In genomic region chr9:88852794-88853193, GRCh38 we compare ENCODE assay signal across 13 cellular contexts.
DNase-seq lines count a peak whose midpoint lies in the region; ATAC-seq, FAIRE-seq and TF ChIP-seq lines count a peak whose summit lies in the region.
"Had no signal": no experiment of that assay in that cellular context is flagged by ENCODE, and none has a peak within 500 bp of the region (broad histone marks: within the 10 kb centered on the region; RNA-seq: fewer than 3 reads in every experiment).

No MANE protein-coding gene starts in this region.

- no peak for FAIRE-seq in HepG2 (lab: Jason Lieb, UNC)

- TF ChIP-seq CTCF in AG10803 (conservative IDR thresholded peaks at IDR 0.05; ENCODE audit: low read length) (no peak), choroid plexus epithelial cell (conservative IDR thresholded peaks at IDR 0.05; ENCODE audit: low read depth, low read length) (no peak), HepG2 (CRISPR knock-in tag; IDR thresholded peaks at IDR 0.05) (no peak)

- no peaks in the 10 kb centered on the region for H3K36me3 ChIP-seq in HepG2 (replicated peaks in 1 of 2; ENCODE audit: control insufficient read depth in 1 of 2, insufficient read depth in 2 of 2, low read length in 2 of 2)

- H3K27ac Mint-ChIP-seq in activated T-cell treated with anti-CD3 and anti-CD28 coated beads, Interleukin-2, amount 50 U/mL, for 72 hours: no peak overlapping the region
- H3K27ac Mint-ChIP-seq: endodermal cell, natural killer cell had no signal

- H3K79me2 ChIP-seq in HepG2 (ENCODE audit: insufficient read depth, low read length): no peaks in the 10 kb centered on the region

- H3K27ac ChIP-seq in HepG2 (ENCODE audit: extremely low read length, insufficient read depth, low read length): no peak overlapping the region

- peaks cover 58% of the 10 kb centered on the region for H3K27me3 Mint-ChIP-seq in activated T-cell treated with anti-CD3 and anti-CD28 coated beads, Interleukin-2, amount 50 U/mL, for 72 hours (ENCODE audit: low read depth)

- H3K9me3 Mint-ChIP-seq in activated T-cell treated with anti-CD3 and anti-CD28 coated beads, Interleukin-2, amount 50 U/mL, for 72 hours: peaks cover 11 to 12% of the 10 kb centered on the region in 2 donors

- POLR2A ChIA-PET in HepG2 (lab: Yijun Ruan, JAX): no interaction called here

- in situ Hi-C loops in HepG2 (cut with HindIII; ENCODE audit: extremely low pct_ligation_motif_present, low pct_unique_long_range_greater_than_20kb): no loop called here

- TF ChIP-seq RAD21 in HepG2 (CRISPR knock-in tag; IDR thresholded peaks at IDR 0.05): no peak

- no peak overlapping the region for H2AFZ ChIP-seq in HepG2 (ENCODE audit: low read length)

- H3K4me3 Mint-ChIP-seq in activated T-cell treated with anti-CD3 and anti-CD28 coated beads, Interleukin-2, amount 50 U/mL, for 72 hours: no peak overlapping the region
- H3K4me3 Mint-ChIP-seq: activated T-cell treated with anti-CD3 and anti-CD28 coated beads, Interleukin-2, amount 50 U/mL, for 4 hours; endodermal cell; natural killer cell had no signal

- intact Hi-C loops in HepG2 (cut with micrococcal nuclease; ENCODE audit: unreplicated experiment): no loop called here

- BruUV-seq in HepG2 (replicated peaks; lab: Mats Ljungman, UMichigan): no TSS peak

- no peaks in the 10 kb centered on the region for H3K9me3 ChIP-seq in HepG2 (ENCODE audit: low read length)

- no peak for TF ChIP-seq EP300 in HepG2 (IDR thresholded peaks at IDR 0.05; ENCODE audit: low read depth in 2 of 2, low read length in 2 of 2)
- TF ChIP-seq EP300 in HepG2 (CRISPR knock-in tag; IDR thresholded peaks at IDR 0.05; ENCODE audit: borderline replicate concordance): no peak

- H3K4me1 ChIP-seq in HepG2 (ENCODE audit: insufficient read depth, low read length): no peaks in the 10 kb centered on the region

- no peaks in the 10 kb centered on the region for H4K20me1 ChIP-seq in HepG2 (ENCODE audit: insufficient read depth, low read length)

- H3K4me3 ChIP-seq in AG10803 (ENCODE audit: low read length) (no peak overlapping the region), choroid plexus epithelial cell (ENCODE audit: low read depth, low read length) (no peak overlapping the region), HepG2 (replicated peaks in 1 of 3; ENCODE audit: insufficient read depth in 1 of 3, low read depth in 2 of 3, low read length in 3 of 3) (no peak overlapping the region)

- TF ChIP-seq POLR2A in HepG2 (IDR thresholded peaks at IDR 0.05; ENCODE audit: insufficient read depth in 1 of 2, low read depth in 2 of 2, low read length in 2 of 2): no peak

- H3K27me3 ChIP-seq in HepG2 (ENCODE audit: control insufficient read depth in 1 of 2, insufficient read depth in 2 of 2, low read length in 2 of 2): no peaks in the 10 kb centered on the region

- no peak for ATAC-seq in HepG2
- no peak for ATAC-seq in activated T-cell treated with anti-CD3 and anti-CD28 coated beads, Interleukin-2, amount 50 U/mL, for 72 hours (replicated peaks in 1 of 2)
- no peak for ATAC-seq in HG02588 (IDR thresholded peaks at IDR 0.05; ENCODE audit: unreplicated experiment)
- ATAC-seq: natural killer cell had no signal

- CTCF ChIA-PET in HepG2 (lab: Yijun Ruan, JAX; ENCODE audit: low intra/inter-chr PET ratio, low total read pairs): no interaction called here

- H3K4me1 Mint-ChIP-seq in activated T-cell treated with anti-CD3 and anti-CD28 coated beads, Interleukin-2, amount 50 U/mL, for 72 hours (ENCODE audit: low read depth): no peaks in the 10 kb centered on the region
- H3K4me1 Mint-ChIP-seq: endodermal cell, natural killer cell had no signal

- DNase-seq in AG10803 (ENCODE audit: low read depth) (peak; percentile 81), LHCN-M2 (ENCODE audit: low read depth) (peak; percentile 97), choroid plexus epithelial cell (ENCODE audit: low read depth) (peak; percentile 96), HepG2 (ENCODE audit: low spot score) (no peak), UCSD-AML1 (lab: John Stamatoyannopoulos, UW; ENCODE audit: unreplicated experiment) (no peak), NCI-H69 (lab: John Stamatoyannopoulos, UW) (no peak)
- DNase-seq in activated T-cell treated with anti-CD3 and anti-CD28 coated beads, Interleukin-2, amount 50 U/mL, for 72 hours: no peak
- DNase-seq: activated T-cell treated with anti-CD3 and anti-CD28 coated beads, Interleukin-2, amount 50 U/mL, for 4 hours; DMS79; endodermal cell; natural killer cell; NCI-H187 treated with DMSO at 0.1 percent for 48 hours had no signal

- H3K4me2 ChIP-seq in HepG2 (ENCODE audit: low read depth, low read length): no peak overlapping the region

- 27% methylated on average over 1 of the region's 1 CpG for WGBS in HepG2 (ENCODE audit: low lambda C conversion rate)

- peaks cover 6 to 11% of the 10 kb centered on the region in 2 donors for H3K36me3 Mint-ChIP-seq in activated T-cell treated with anti-CD3 and anti-CD28 coated beads, Interleukin-2, amount 50 U/mL, for 72 hours (ENCODE audit: insufficient read depth in 2 of 2)

- no peak overlapping the region for H3K9ac ChIP-seq in HepG2 (ENCODE audit: insufficient read depth, low read depth, low read length)

TF ChIP-seq in HepG2, 621 proteins besides CTCF, POLR2A, EP300 and RAD21:
- no peak for TF ChIP-seq NRL (CRISPR knock-in tag; IDR thresholded peaks at IDR 0.05; ENCODE audit: borderline replicate concordance)
- TF ChIP-seq SP2 (CRISPR knock-in tag; IDR thresholded peaks at IDR 0.05): no peak
- no peak for TF ChIP-seq NR3C1 (CRISPR knock-in tag; IDR thresholded peaks at IDR 0.05)
- TF ChIP-seq MAFK (conservative IDR thresholded peaks at IDR 0.05 in 1 of 2, IDR thresholded peaks at IDR 0.05 in 1 of 2; ENCODE audit: low read length in 2 of 2): 0 out of 4 replicates have a peak, but pooled peaks of 1 of the 2 experiments have one; percentile 7
- peak; percentile 18; the same call in 1 of the 2 replicates for TF ChIP-seq NFE2L2 (IDR thresholded peaks at IDR 0.05; ENCODE audit: low read length)
- TF ChIP-seq MTF2 (CRISPR knock-in tag; IDR thresholded peaks at IDR 0.05; ENCODE audit: borderline replicate concordance): no peak

Comparison
In these comparisons a context has a peak if more than half of its experiments do, and no peak if none do; other contexts are left out.
1. DNase-seq: peak in AG10803 (single experiment), LHCN-M2 (single experiment) and choroid plexus epithelial cell (single experiment); none in HepG2 (single experiment), UCSD-AML1 (single experiment), NCI-H69 (single experiment) and activated T-cell treated with anti-CD3 and anti-CD28 coated beads, Interleukin-2, amount 50 U/mL, for 72 hours (0 of 2).